ENCODE assay signal across 23 cellular contexts in the genomic region with DNA sequence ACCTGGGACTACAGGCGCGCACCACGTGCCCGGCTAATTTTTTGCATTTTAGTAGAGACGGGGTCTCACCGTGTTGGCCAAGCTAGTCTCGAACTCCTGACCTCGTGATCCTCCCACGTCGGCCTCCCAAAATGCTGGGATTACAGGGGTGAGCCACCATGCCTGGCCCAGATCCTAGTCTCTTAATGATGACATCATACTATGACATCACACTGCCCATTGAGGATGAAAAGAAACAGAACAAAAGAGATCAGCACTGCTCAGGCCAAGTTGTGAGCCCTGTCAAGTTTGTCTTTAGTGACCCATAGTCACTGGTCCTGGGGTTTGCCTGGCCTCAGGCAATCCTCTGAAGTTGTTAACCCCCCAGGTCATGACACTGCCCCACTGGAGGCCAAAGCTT. TPM values are rescaled to one million over a fixed set of nuclear protein-coding genes. Genes with fewer than 3 reads are reported as not detected.
"Had no signal": no experiment of that assay in that cellular context is flagged by ENCODE, and none has a peak within 500 bp of the region (broad histone marks: within the 10 kb centered on the region; RNA-seq: fewer than 3 reads in every experiment).

No MANE protein-coding gene starts in this region.

- H3K36me3 ChIP-seq: heart left ventricle, spleen, tibial artery, upper lobe of right lung, vagina had no signal

- H3K27me3 ChIP-seq: heart left ventricle, tibial artery, upper lobe of right lung, vagina had no signal

- H3K27ac Mint-ChIP-seq: dendritic cell treated with granulocyte-macrophage colony-stimulating factor and Interleukin-4, amounts not matched to agents 40 ng/mL and 50 ng/mL, for 4 days; effector memory CD8-positive, alpha-beta T cell; naive thymus-derived CD4-positive, alpha-beta T cell; stimulated activated memory B cell treated with anti-CD40 and anti-IgM and Interleukin-4, amounts not matched to agents 10 μg/mL and 1 μg/mL and 100 μg/mL, for 72 hours; stimulated activated naive CD8-positive, alpha-beta T cell treated with anti-CD3 and anti-CD28 coated beads, Interleukin-15, Interleukin-2, amounts not matched to agents 100 ng/mL and 50 ng/mL, for 24 hours had no signal

- H3K4me1 ChIP-seq: psoas muscle, upper lobe of right lung, vagina had no signal

- H3K36me3 Mint-ChIP-seq: naive thymus-derived CD4-positive, alpha-beta T cell; stimulated activated memory B cell treated with anti-CD40 and anti-IgM and Interleukin-4, amounts not matched to agents 10 μg/mL and 1 μg/mL and 100 μg/mL, for 72 hours had no signal

- H3K4me1 Mint-ChIP-seq: stimulated activated memory B cell treated with anti-CD40 and anti-IgM and Interleukin-4, amounts not matched to agents 10 μg/mL and 1 μg/mL and 100 μg/mL, for 72 hours had no signal

- H3K27ac ChIP-seq: heart left ventricle, psoas muscle, tibial artery, upper lobe of right lung, vagina had no signal

- H3K4me3 Mint-ChIP-seq: dendritic cell treated with granulocyte-macrophage colony-stimulating factor and Interleukin-4, amounts not matched to agents 40 ng/mL and 50 ng/mL, for 4 days; effector memory CD8-positive, alpha-beta T cell; naive thymus-derived CD4-positive, alpha-beta T cell; nephron progenitor cell; stimulated activated memory B cell treated with anti-CD40 and anti-IgM and Interleukin-4, amounts not matched to agents 10 μg/mL and 1 μg/mL and 100 μg/mL, for 72 hours; stimulated activated naive CD8-positive, alpha-beta T cell treated with anti-CD3 and anti-CD28 coated beads, Interleukin-15, Interleukin-2, amounts not matched to agents 100 ng/mL and 50 ng/mL, for 24 hours had no signal

- FAIRE-seq: colon, frontal cortex, islet of Langerhans had no signal

- H3K9me3 Mint-ChIP-seq: dendritic cell treated with granulocyte-macrophage colony-stimulating factor and Interleukin-4, amounts not matched to agents 40 ng/mL and 50 ng/mL, for 4 days; effector memory CD8-positive, alpha-beta T cell; stimulated activated memory B cell treated with anti-CD40 and anti-IgM and Interleukin-4, amounts not matched to agents 10 μg/mL and 1 μg/mL and 100 μg/mL, for 72 hours; stimulated activated naive CD8-positive, alpha-beta T cell treated with anti-CD3 and anti-CD28 coated beads, Interleukin-15, Interleukin-2, amounts not matched to agents 100 ng/mL and 50 ng/mL, for 24 hours had no signal

- H3K4me3 ChIP-seq: heart left ventricle, psoas muscle, spleen, tibial artery, upper lobe of right lung, vagina had no signal

- ATAC-seq: effector memory CD8-positive, alpha-beta T cell; left colon; naive thymus-derived CD4-positive, alpha-beta T cell; psoas muscle; sciatic nerve; upper lobe of right lung had no signal

- H3K9me3 ChIP-seq: heart left ventricle, psoas muscle, spleen, tibial artery, upper lobe of right lung, vagina had no signal

- DNase-seq: effector memory CD8-positive, alpha-beta T cell; heart left ventricle; hippocampal formation; left colon; naive thymus-derived CD4-positive, alpha-beta T cell; nephron progenitor cell; psoas muscle; retina; spleen; stimulated activated CD4-positive, alpha-beta T cell treated with anti-CD3 and anti-CD28 coated beads, Interleukin-15, amount 100 ng/mL, for 24 hours; stimulated activated CD4-positive, alpha-beta T cell treated with anti-CD3 and anti-CD28 coated beads, Interleukin-1b, Interleukin-23, amount 100 ng/mL, for 48 hours; stimulated activated CD4-positive, alpha-beta T cell treated with anti-CD3 and anti-CD28 coated beads, Interleukin-4, amount 100 ng/mL, for 24 hours; tibial artery; upper lobe of right lung had no signal

RNA-seq across cellular contexts. Expression of gene ADRA1B, which starts 21.3 kb away (rescaled TPM):
- total RNA-seq: mononuclear cell had no signal
- polyA plus RNA-seq: naive thymus-derived CD4-positive, alpha-beta T cell had no signal
